Comparison of ENCODE assay signal across 8 cellular contexts in genomic region chr16:30184430-30185140, GRCh38. TPM values are rescaled to one million over a fixed set of nuclear protein-coding genes. Genes with fewer than 3 reads are reported as not detected.
DNase-seq lines count a peak whose midpoint lies in the region; ATAC-seq and TF ChIP-seq lines count a peak whose summit lies in the region.

No MANE protein-coding gene starts in this region.

- peak overlapping the region; percentile 78 for H3K27ac ChIP-seq in lower lobe of right lung

- peak; percentile 3 for ATAC-seq in HG02981 (IDR thresholded peaks at IDR 0.05; ENCODE audit: unreplicated experiment)
- ATAC-seq in activated naive CD8-positive, alpha-beta T cell treated with anti-CD3 and anti-CD28 coated beads, Interleukin-2, amount 50 U/mL, for 24 hours = no peak
- ATAC-seq in lower lobe of right lung = peak in 1 of 2 donors; percentile 11
- no peak for ATAC-seq in stimulated activated naive CD8-positive, alpha-beta T cell treated with anti-CD3 and anti-CD28 coated beads, Interleukin-15, Interleukin-2, amounts not matched to agents 100 U/mL and 50 U/mL, for 24 hours
- no peak for ATAC-seq in GM18870 (IDR thresholded peaks at IDR 0.05; ENCODE audit: unreplicated experiment)
- no peak for ATAC-seq in sciatic nerve

- H3K9me3 Mint-ChIP-seq in activated naive CD8-positive, alpha-beta T cell treated with anti-CD3 and anti-CD28 coated beads, Interleukin-2, amount 50 U/mL, for 24 hours = no peaks in the 10 kb centered on the region

- intact Hi-C loops in lower lobe of right lung (cut with DNase I) (no loop called here), sciatic nerve (cut with DNase I) (no loop called here)

- H3K9me3 ChIP-seq in lower lobe of right lung = no peaks in the 10 kb centered on the region

- peaks cover 10% of the 10 kb centered on the region for H3K36me3 ChIP-seq in lower lobe of right lung

- no peaks in the 10 kb centered on the region for H3K27me3 Mint-ChIP-seq in activated naive CD8-positive, alpha-beta T cell treated with anti-CD3 and anti-CD28 coated beads, Interleukin-2, amount 50 U/mL, for 24 hours

- peak overlapping the region; percentile 69 for H3K4me3 ChIP-seq in lower lobe of right lung

- H3K4me3 Mint-ChIP-seq in activated naive CD8-positive, alpha-beta T cell treated with anti-CD3 and anti-CD28 coated beads, Interleukin-2, amount 50 U/mL, for 24 hours = peak overlapping the region; percentile 96

- DNase-seq in D341Med (ENCODE audit: low spot score) = peak; percentile 19
- DNase-seq in SHP77 (lab: John Stamatoyannopoulos, UW) = peak; percentile 61 to 74
- peak; percentile 51 for DNase-seq in activated naive CD8-positive, alpha-beta T cell treated with anti-CD3 and anti-CD28 coated beads, Interleukin-2, amount 50 U/mL, for 24 hours
- peak; percentile 71 for DNase-seq in lower lobe of right lung
- peak; percentile 57 for DNase-seq in stimulated activated naive CD8-positive, alpha-beta T cell treated with anti-CD3 and anti-CD28 coated beads, Interleukin-15, Interleukin-2, amounts not matched to agents 100 U/mL and 50 U/mL, for 24 hours
- DNase-seq in sciatic nerve (ENCODE audit: low spot score) = no peak

- no peaks in the 10 kb centered on the region for H3K27me3 ChIP-seq in lower lobe of right lung (ENCODE audit: low read depth)

- H3K27ac Mint-ChIP-seq in activated naive CD8-positive, alpha-beta T cell treated with anti-CD3 and anti-CD28 coated beads, Interleukin-2, amount 50 U/mL, for 24 hours = peak overlapping the region; percentile 97

- TF ChIP-seq CTCF in lower lobe of right lung (IDR thresholded peaks at IDR 0.05) = no peak

- H3K36me3 Mint-ChIP-seq in activated naive CD8-positive, alpha-beta T cell treated with anti-CD3 and anti-CD28 coated beads, Interleukin-2, amount 50 U/mL, for 24 hours (ENCODE audit: low read depth) = peaks cover 38% of the 10 kb centered on the region

- peaks cover 20% of the 10 kb centered on the region for H3K4me1 ChIP-seq in lower lobe of right lung

- peaks cover 43% of the 10 kb centered on the region for H3K4me1 Mint-ChIP-seq in activated naive CD8-positive, alpha-beta T cell treated with anti-CD3 and anti-CD28 coated beads, Interleukin-2, amount 50 U/mL, for 24 hours

RNA-seq across cellular contexts. Expression of gene CORO1A, which starts 1.2 kb away (rescaled TPM):
- 76.3 TPM for total RNA-seq in lower lobe of right lung
- 41.2 TPM for total RNA-seq in sciatic nerve

RNA-seq across cellular contexts. Expression of gene BOLA2B, which starts 8.9 kb away (rescaled TPM):
- total RNA-seq in lower lobe of right lung = 51.7 TPM
- total RNA-seq in sciatic nerve = 26.9 TPM

RNA-seq across cellular contexts. Expression of gene SLX1A, which starts 9.1 kb away (rescaled TPM):
- total RNA-seq in lower lobe of right lung = 28.6 TPM
- total RNA-seq in sciatic nerve = 18.5 TPM

RNA-seq across cellular contexts. Expression of gene SULT1A3, which starts 14.5 kb away (rescaled TPM):
- 23.1 TPM for total RNA-seq in lower lobe of right lung
- 21.0 TPM for total RNA-seq in sciatic nerve
